26 cellular contexts compared by ENCODE assay signal in the genomic region with DNA sequence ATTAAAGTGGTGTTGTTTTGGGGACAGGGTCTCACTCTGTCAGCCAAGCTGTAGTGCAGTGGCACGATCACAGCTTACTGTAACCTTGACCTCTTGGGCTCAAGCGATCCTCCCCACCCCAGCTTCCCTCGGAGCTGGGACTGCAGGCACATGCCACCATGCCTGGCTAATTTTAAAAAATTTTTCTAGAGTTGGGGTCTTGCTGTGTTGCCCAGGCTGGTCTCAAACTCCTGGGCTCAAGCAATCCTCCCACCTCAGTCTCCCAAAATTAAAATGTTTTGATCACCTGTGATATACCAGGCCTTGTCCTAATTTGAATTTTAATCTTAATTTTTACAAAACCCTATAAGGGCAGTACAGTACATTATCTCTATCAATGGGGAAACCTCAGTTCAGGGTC. TPM values are rescaled to one million over a fixed set of nuclear protein-coding genes. Genes with fewer than 3 reads are reported as not detected.
"Had no signal": no experiment of that assay in that cellular context is flagged by ENCODE, and none has a peak within 500 bp of the region (broad histone marks: within the 10 kb centered on the region; RNA-seq: fewer than 3 reads in every experiment).

No MANE protein-coding gene starts in this region.

- H3K4me3 ChIP-seq: coronary artery, dorsolateral prefrontal cortex, esophagus muscularis mucosa, gastroesophageal sphincter, heart left ventricle, hepatocyte, lower lobe of right lung, mucosa of descending colon had no signal

- H3K27me3 ChIP-seq: dorsolateral prefrontal cortex, esophagus muscularis mucosa, foreskin keratinocyte, gastroesophageal sphincter, heart left ventricle, hepatocyte had no signal

- FAIRE-seq: colon, frontal cortex, kidney had no signal

- H3K4me1 Mint-ChIP-seq: mesothelial cell of epicardium had no signal

- H3K4me3 Mint-ChIP-seq: immature natural killer cell, mesothelial cell of epicardium had no signal

- ATAC-seq: gastroesophageal sphincter, left colon, left lobe of liver, mucosa of descending colon had no signal

- H3K27ac ChIP-seq: coronary artery, dorsolateral prefrontal cortex, esophagus muscularis mucosa, foreskin keratinocyte, gastroesophageal sphincter, heart left ventricle, hepatocyte, lower lobe of right lung had no signal

- H3K9me3 Mint-ChIP-seq: immature natural killer cell, mesothelial cell of epicardium had no signal

- H3K36me3 ChIP-seq: gastroesophageal sphincter had no signal

- H3K4me1 ChIP-seq: foreskin keratinocyte, gastroesophageal sphincter, lower lobe of right lung had no signal

- H3K9me3 ChIP-seq: esophagus muscularis mucosa, gastroesophageal sphincter, heart left ventricle, lower lobe of right lung, mucosa of descending colon had no signal

- H3K4me2 ChIP-seq: hepatocyte had no signal

- H2AFZ ChIP-seq: hepatocyte had no signal

- H3K79me2 ChIP-seq: hepatocyte had no signal

- H3K27ac Mint-ChIP-seq: mesothelial cell of epicardium had no signal

- DNase-seq: dermis blood vessel endothelial cell; dorsolateral prefrontal cortex; effector CD4-positive, alpha-beta T cell; effector memory CD4-positive, alpha-beta T cell; foreskin keratinocyte; hypothalamus; immature natural killer cell; islet precursor cell; kidney; kidney glomerular epithelial cell; left colon; left ventricle myocardium superior; lower lobe of right lung; mesenchymal stem cell; mucosa of descending colon had no signal

RNA-seq across cellular contexts. Expression of a gene that starts 46.4 kb away (rescaled TPM):
- total RNA-seq: dermis blood vessel endothelial cell, fibroblast of villous mesenchyme, foreskin keratinocyte, left lobe of liver, left ventricle myocardium superior, lung microvascular endothelial cell had no signal
- polyA plus RNA-seq: foreskin keratinocyte, heart left ventricle, immature natural killer cell had no signal
